Comparison of ENCODE assay signal across 19 cellular contexts in the genomic region with DNA sequence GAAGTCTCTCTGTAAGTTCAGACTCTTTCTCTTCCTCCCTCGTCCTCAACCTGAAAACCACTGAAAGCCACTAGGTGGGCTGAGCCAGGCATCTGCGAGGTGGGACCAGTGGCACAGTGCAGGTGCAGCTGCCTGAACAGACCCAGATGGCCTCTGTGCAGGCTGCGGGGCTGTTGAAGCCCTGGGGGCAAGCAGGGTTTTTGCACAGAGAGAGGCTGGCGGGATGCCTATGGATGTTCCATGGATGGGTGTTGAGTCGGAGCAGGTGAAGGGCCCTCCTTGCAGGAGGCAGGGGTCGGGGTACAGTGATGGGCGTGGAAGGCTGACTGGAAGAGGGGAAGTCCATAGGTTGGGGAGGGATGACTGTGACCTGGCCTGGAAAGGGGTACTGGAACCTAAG.
"Had no signal": no experiment of that assay in that cellular context is flagged by ENCODE, and none has a peak within 500 bp of the region (broad histone marks: within the 10 kb centered on the region; RNA-seq: fewer than 3 reads in every experiment).

No MANE protein-coding gene starts in this region.

- H3K27ac ChIP-seq: PC-9, Peyer's patch, SJCRH30 had no signal

- H3K27me3 ChIP-seq: MG63, Peyer's patch, SJCRH30 had no signal

- H3K4me1 ChIP-seq: Peyer's patch had no signal

- DNase-seq: Karpas-422, KG1, MG63, NCI-H1092, NCI-H1436 treated with DMSO at 0.1 percent for 48 hours, NCI-H1694, NCI-H187 treated with DMSO at 0.1 percent for 48 hours, NCI-H2029 treated with DMSO at 0.1 percent for 48 hours, NCI-H2171 treated with DMSO at 0.1 percent for 48 hours, NCI-H524, NCI-H526 treated with DMSO at 0.1 percent for 48 hours, NCI-H748 treated with DMSO at 0.1 percent for 48 hours, OCI-M1, PC-9, Peyer's patch, SHP77 treated with DMSO at 0.1 percent for 48 hours, SJCRH30 had no signal

- ATAC-seq: Right ventricle myocardium inferior, SK-N-SH treated with all-trans-retinoic acid at 6 μM for 48 hours had no signal

- H3K4me2 ChIP-seq: PC-9 had no signal

- H2AFZ ChIP-seq: PC-9 had no signal

- H3K4me3 ChIP-seq: MG63, PC-9, Peyer's patch, SJCRH30 had no signal

- H3K36me3 ChIP-seq: MG63, Peyer's patch, SJCRH30 had no signal

- H3K9me3 ChIP-seq: MG63, Peyer's patch, SJCRH30 had no signal
